17 cellular contexts compared by ENCODE assay signal in genomic region chr2:241390301-241391206, GRCh38. TPM values are rescaled to one million over a fixed set of nuclear protein-coding genes. Genes with fewer than 3 reads are reported as not detected.
DNase-seq lines count a peak whose midpoint lies in the region; ATAC-seq and TF ChIP-seq lines count a peak whose summit lies in the region.
"Had no signal": no experiment of that assay in that cellular context is flagged by ENCODE, and none has a peak within 500 bp of the region (broad histone marks: within the 10 kb centered on the region; RNA-seq: fewer than 3 reads in every experiment).

No MANE protein-coding gene starts in this region.

- H3K36me3 ChIP-seq in esophagus muscularis mucosa = peaks cover 0 to 5% (median 2%) of the 10 kb centered on the region in 4 donors

- H3K27me3 ChIP-seq in esophagus muscularis mucosa = no peaks in the 10 kb centered on the region
- H3K27me3 ChIP-seq: dorsolateral prefrontal cortex, suprapubic skin had no signal

- intact Hi-C loops in lower leg skin (cut with DNase I; ENCODE audit: low total_unique reads) (loop anchor here (5.0 kb wide), 1 partner anchor 308 kb away; no protein-coding TSS in a partner anchor), esophagus muscularis mucosa (cut with DNase I) (no loop called here)

- no peak for TF ChIP-seq EP300 in esophagus muscularis mucosa (IDR thresholded peaks at IDR 0.05)

- TF ChIP-seq POLR2A in lower leg skin (IDR thresholded peaks at IDR 0.05) (no peak), esophagus muscularis mucosa (IDR thresholded peaks at IDR 0.05; ENCODE audit: low read depth) (no peak)

- H3K4me3 ChIP-seq in GM12865 (ENCODE audit: low read depth, low read length) (no peak overlapping the region), lower leg skin (ENCODE audit: low read depth, poor library complexity, severe bottlenecking) (no peak overlapping the region), esophagus muscularis mucosa (no peak overlapping the region)
- H3K4me3 ChIP-seq: dorsolateral prefrontal cortex, PC-9, skin epidermis, suprapubic skin had no signal

- no peaks in the 10 kb centered on the region for H3K9me3 ChIP-seq in esophagus muscularis mucosa
- H3K9me3 ChIP-seq: suprapubic skin had no signal

- H3K27ac ChIP-seq in epithelial cell of prostate = peak overlapping the region; percentile 42
- H3K27ac ChIP-seq in esophagus muscularis mucosa (replicated peaks in 1 of 4) = no peak overlapping the region
- H3K27ac ChIP-seq: PC-9 had no signal

- TF ChIP-seq CTCF in GM12865 (IDR thresholded peaks at IDR 0.05; ENCODE audit: insufficient read depth, low read depth, low read length, missing control alignments) = no peak
- no peak for TF ChIP-seq CTCF in lower leg skin (IDR thresholded peaks at IDR 0.05)
- TF ChIP-seq CTCF in esophagus muscularis mucosa (IDR thresholded peaks at IDR 0.05) = no peak

- DNase-seq in GM12865 (ENCODE audit: low read depth) (peak; percentile 67), GM19238 (ENCODE audit: insufficient read length, low spot score) (peak; percentile 27), epithelial cell of prostate (ENCODE audit: low read depth, low spot score) (peak; percentile 61), lower leg skin (ENCODE audit: low spot score in 2 of 2) (no peak), esophagus muscularis mucosa (ENCODE audit: extremely low spot score) (no peak), NCI-H146 treated with DMSO at 0.1 percent for 48 hours (lab: John Stamatoyannopoulos, UW; ENCODE audit: unreplicated experiment) (no peak)
- DNase-seq: activated CD4-positive, alpha-beta T cell treated with anti-CD3 and anti-CD28 coated beads for 1 hour; CD8-positive, alpha-beta memory T cell; foreskin fibroblast; NCI-H1092 treated with DMSO at 0.1 percent for 48 hours; PC-9; T-helper 1 cell had no signal

- peak; percentile 47 for ATAC-seq in HG03342 (IDR thresholded peaks at IDR 0.05; ENCODE audit: unreplicated experiment)
- no peak for ATAC-seq in HG02759 (IDR thresholded peaks at IDR 0.05; ENCODE audit: unreplicated experiment)

- 64 to 75% methylated on average over 9 of the region's 9 CpGs for WGBS in lower leg skin, 2 donors
- WGBS in esophagus muscularis mucosa = 91% methylated on average over 9 of the region's 9 CpGs

- H3K4me1 ChIP-seq in esophagus muscularis mucosa = peaks cover 0 to 8% (median 0%) of the 10 kb centered on the region in 4 donors

RNA-seq across cellular contexts. Expression of gene FARP2, which starts 34.5 kb away (rescaled TPM):
- 10 to 100 TPM; 63.3 to 86.4 (median 66.0) TPM for total RNA-seq in lower leg skin
- total RNA-seq in esophagus muscularis mucosa = 10 to 100 TPM; 26.8 to 37.9 (median 30.2) TPM

Comparison
In these comparisons a context has a peak if more than half of its experiments do, and no peak if none do; other contexts are left out.
1. DNase-seq: peak in GM12865 (single experiment), GM19238 (single experiment) and epithelial cell of prostate (single experiment); none in lower leg skin (0 of 2), esophagus muscularis mucosa (single experiment) and NCI-H146 treated with DMSO at 0.1 percent for 48 hours (single experiment).